Comparison of ENCODE assay signal across 1 cellular context in the genomic region with DNA sequence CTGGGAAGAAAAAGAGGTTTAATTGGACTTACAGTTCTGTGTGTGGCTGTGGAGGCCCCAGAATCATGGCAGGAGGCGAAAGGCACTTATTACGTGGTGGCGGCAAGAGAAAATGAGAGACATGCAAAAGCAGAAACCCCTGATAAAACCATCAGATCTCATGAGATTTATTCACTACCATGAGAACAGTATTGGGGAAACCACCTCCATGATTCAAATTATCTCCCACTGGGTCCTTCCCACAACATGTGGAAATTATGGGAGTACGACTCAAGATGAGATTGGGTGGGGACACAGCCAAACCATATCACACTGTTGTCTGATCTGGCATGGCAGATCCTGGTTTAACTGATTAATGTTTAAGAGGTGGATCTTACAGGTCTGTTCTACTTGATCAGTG.
TF ChIP-seq lines count a peak whose summit lies in the region.

No MANE protein-coding gene starts in this region.

TF ChIP-seq in GM12878, 131 proteins besides CTCF, POLR2A, EP300 and RAD21 (continued from another document):
- TF ChIP-seq RCOR1 (conservative IDR thresholded peaks at IDR 0.05; ENCODE audit: low read depth, low read length) (no peak), CHD1 (IDR thresholded peaks at IDR 0.05; ENCODE audit: low read depth, low read length) (no peak), KLF5 (IDR thresholded peaks at IDR 0.05; ENCODE audit: partially characterized antibody) (no peak), KDM1A (IDR thresholded peaks at IDR 0.05; ENCODE audit: borderline replicate concordance) (no peak), ZNF384 (IDR thresholded peaks at IDR 0.05; ENCODE audit: borderline replicate concordance, low read depth, low read length) (no peak), SMARCA5 (IDR thresholded peaks at IDR 0.05) (no peak), NRF1 (conservative IDR thresholded peaks at IDR 0.05; ENCODE audit: low read depth, low read length) (no peak), HCFC1 (IDR thresholded peaks at IDR 0.05; ENCODE audit: low read length) (no peak), RFX5 (IDR thresholded peaks at IDR 0.05; ENCODE audit: low read depth, low read length) (no peak), GABPA (IDR thresholded peaks at IDR 0.05; ENCODE audit: low read depth) (no peak), ASH2L (IDR thresholded peaks at IDR 0.05; ENCODE audit: borderline replicate concordance, low read depth) (no peak), IRF4 (IDR thresholded peaks at IDR 0.05; ENCODE audit: low read depth, low read length) (no peak), JUND (IDR thresholded peaks at IDR 0.05; ENCODE audit: low read depth, low read length) (no peak), MYC (IDR thresholded peaks at IDR 0.05; ENCODE audit: insufficient read depth, insufficient read length, insufficient replicate concordance, low read length, severe bottlenecking) (no peak), SMC3 (IDR thresholded peaks at IDR 0.05; ENCODE audit: borderline replicate concordance, low read length) (no peak)
- TF ChIP-seq, protein P1, sequence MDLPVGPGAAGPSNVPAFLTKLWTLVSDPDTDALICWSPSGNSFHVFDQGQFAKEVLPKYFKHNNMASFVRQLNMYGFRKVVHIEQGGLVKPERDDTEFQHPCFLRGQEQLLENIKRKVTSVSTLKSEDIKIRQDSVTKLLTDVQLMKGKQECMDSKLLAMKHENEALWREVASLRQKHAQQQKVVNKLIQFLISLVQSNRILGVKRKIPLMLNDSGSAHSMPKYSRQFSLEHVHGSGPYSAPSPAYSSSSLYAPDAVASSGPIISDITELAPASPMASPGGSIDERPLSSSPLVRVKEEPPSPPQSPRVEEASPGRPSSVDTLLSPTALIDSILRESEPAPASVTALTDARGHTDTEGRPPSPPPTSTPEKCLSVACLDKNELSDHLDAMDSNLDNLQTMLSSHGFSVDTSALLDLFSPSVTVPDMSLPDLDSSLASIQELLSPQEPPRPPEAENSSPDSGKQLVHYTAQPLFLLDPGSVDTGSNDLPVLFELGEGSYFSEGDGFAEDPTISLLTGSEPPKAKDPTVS (IDR thresholded peaks at IDR 0.05; ENCODE audit: low read depth, low read length) = no peak
- TF ChIP-seq, protein P2, sequence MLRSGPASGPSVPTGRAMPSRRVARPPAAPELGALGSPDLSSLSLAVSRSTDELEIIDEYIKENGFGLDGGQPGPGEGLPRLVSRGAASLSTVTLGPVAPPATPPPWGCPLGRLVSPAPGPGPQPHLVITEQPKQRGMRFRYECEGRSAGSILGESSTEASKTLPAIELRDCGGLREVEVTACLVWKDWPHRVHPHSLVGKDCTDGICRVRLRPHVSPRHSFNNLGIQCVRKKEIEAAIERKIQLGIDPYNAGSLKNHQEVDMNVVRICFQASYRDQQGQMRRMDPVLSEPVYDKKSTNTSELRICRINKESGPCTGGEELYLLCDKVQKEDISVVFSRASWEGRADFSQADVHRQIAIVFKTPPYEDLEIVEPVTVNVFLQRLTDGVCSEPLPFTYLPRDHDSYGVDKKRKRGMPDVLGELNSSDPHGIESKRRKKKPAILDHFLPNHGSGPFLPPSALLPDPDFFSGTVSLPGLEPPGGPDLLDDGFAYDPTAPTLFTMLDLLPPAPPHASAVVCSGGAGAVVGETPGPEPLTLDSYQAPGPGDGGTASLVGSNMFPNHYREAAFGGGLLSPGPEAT (IDR thresholded peaks at IDR 0.05; ENCODE audit: low read depth) = no peak
- TF ChIP-seq, protein P3, sequence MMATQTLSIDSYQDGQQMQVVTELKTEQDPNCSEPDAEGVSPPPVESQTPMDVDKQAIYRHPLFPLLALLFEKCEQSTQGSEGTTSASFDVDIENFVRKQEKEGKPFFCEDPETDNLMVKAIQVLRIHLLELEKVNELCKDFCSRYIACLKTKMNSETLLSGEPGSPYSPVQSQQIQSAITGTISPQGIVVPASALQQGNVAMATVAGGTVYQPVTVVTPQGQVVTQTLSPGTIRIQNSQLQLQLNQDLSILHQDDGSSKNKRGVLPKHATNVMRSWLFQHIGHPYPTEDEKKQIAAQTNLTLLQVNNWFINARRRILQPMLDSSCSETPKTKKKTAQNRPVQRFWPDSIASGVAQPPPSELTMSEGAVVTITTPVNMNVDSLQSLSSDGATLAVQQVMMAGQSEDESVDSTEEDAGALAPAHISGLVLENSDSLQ (IDR thresholded peaks at IDR 0.05) = no peak
- TF ChIP-seq, protein P4, sequence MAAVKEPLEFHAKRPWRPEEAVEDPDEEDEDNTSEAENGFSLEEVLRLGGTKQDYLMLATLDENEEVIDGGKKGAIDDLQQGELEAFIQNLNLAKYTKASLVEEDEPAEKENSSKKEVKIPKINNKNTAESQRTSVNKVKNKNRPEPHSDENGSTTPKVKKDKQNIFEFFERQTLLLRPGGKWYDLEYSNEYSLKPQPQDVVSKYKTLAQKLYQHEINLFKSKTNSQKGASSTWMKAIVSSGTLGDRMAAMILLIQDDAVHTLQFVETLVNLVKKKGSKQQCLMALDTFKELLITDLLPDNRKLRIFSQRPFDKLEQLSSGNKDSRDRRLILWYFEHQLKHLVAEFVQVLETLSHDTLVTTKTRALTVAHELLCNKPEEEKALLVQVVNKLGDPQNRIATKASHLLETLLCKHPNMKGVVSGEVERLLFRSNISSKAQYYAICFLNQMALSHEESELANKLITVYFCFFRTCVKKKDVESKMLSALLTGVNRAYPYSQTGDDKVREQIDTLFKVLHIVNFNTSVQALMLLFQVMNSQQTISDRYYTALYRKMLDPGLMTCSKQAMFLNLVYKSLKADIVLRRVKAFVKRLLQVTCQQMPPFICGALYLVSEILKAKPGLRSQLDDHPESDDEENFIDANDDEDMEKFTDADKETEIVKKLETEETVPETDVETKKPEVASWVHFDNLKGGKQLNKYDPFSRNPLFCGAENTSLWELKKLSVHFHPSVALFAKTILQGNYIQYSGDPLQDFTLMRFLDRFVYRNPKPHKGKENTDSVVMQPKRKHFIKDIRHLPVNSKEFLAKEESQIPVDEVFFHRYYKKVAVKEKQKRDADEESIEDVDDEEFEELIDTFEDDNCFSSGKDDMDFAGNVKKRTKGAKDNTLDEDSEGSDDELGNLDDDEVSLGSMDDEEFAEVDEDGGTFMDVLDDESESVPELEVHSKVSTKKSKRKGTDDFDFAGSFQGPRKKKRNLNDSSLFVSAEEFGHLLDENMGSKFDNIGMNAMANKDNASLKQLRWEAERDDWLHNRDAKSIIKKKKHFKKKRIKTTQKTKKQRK (IDR thresholded peaks at IDR 0.05; ENCODE audit: low read depth, low read length) = no peak
- TF ChIP-seq, protein P5, sequence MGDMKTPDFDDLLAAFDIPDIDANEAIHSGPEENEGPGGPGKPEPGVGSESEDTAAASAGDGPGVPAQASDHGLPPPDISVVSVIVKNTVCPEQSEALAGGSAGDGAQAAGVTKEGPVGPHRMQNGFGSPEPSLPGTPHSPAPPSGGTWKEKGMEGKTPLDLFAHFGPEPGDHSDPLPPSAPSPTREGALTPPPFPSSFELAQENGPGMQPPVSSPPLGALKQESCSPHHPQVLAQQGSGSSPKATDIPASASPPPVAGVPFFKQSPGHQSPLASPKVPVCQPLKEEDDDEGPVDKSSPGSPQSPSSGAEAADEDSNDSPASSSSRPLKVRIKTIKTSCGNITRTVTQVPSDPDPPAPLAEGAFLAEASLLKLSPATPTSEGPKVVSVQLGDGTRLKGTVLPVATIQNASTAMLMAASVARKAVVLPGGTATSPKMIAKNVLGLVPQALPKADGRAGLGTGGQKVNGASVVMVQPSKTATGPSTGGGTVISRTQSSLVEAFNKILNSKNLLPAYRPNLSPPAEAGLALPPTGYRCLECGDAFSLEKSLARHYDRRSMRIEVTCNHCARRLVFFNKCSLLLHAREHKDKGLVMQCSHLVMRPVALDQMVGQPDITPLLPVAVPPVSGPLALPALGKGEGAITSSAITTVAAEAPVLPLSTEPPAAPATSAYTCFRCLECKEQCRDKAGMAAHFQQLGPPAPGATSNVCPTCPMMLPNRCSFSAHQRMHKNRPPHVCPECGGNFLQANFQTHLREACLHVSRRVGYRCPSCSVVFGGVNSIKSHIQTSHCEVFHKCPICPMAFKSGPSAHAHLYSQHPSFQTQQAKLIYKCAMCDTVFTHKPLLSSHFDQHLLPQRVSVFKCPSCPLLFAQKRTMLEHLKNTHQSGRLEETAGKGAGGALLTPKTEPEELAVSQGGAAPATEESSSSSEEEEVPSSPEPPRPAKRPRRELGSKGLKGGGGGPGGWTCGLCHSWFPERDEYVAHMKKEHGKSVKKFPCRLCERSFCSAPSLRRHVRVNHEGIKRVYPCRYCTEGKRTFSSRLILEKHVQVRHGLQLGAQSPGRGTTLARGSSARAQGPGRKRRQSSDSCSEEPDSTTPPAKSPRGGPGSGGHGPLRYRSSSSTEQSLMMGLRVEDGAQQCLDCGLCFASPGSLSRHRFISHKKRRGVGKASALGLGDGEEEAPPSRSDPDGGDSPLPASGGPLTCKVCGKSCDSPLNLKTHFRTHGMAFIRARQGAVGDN (IDR thresholded peaks at IDR 0.05) = 0 out of 2 replicates have a peak, but pooled peaks have one; percentile 43
- TF ChIP-seq, protein P6, sequence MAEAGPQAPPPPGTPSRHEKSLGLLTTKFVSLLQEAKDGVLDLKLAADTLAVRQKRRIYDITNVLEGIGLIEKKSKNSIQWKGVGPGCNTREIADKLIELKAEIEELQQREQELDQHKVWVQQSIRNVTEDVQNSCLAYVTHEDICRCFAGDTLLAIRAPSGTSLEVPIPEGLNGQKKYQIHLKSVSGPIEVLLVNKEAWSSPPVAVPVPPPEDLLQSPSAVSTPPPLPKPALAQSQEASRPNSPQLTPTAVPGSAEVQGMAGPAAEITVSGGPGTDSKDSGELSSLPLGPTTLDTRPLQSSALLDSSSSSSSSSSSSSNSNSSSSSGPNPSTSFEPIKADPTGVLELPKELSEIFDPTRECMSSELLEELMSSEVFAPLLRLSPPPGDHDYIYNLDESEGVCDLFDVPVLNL (IDR thresholded peaks at IDR 0.05; ENCODE audit: low read depth, low read length) = no peak
